Comparison of ENCODE assay signal across 15 cellular contexts in the genomic region with DNA sequence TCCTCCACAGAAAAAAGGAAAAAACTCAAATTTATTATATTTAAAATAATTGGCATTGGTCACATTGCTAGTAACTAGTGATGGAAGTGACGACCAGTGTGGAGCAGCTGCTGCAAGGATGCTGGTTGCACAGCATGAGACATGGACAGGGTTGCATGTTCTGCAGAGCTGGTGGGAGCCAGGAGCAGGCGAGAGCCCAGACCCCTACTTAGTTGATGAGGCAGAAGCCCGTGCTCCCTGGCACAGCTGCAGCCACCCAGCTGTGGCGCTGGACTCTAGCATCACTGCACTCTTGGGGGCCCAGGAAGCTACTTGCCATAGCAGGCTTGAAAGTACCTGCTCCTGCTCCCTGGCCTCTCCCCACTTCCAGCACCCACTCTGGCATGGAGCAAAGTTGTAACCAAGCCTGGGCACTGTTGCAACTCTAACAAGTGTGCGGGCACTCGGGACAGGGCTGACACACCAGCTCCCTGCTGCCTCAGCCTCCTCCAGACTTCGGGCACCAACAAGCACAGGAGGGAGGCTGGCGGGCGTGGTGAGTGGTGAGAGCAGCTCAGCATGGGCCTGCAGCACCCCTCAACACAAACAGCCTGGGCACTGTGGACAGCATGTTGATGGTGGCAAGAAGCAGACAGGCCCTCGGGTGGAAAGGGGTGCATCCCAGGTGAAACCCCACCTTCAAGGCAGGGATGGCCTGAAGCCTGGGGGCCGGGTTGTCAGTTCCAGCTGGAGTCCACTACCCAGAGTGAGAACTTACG.
A peak's percentile ranks its signal among the peaks of the same experiment; 100 is the strongest.
DNase-seq lines count a peak whose midpoint lies in the region; ATAC-seq, FAIRE-seq and TF ChIP-seq lines count a peak whose summit lies in the region.
"Had no signal": no experiment of that assay in that cellular context is flagged by ENCODE, and none has a peak within 500 bp of the region (broad histone marks: within the 10 kb centered on the region; RNA-seq: fewer than 3 reads in every experiment).

No MANE protein-coding gene starts in this region.

- no peaks in the 10 kb centered on the region for H3K9me3 ChIP-seq in heart left ventricle
- no peaks in the 10 kb centered on the region; a peak in 1 of 4 replicates for H3K9me3 ChIP-seq in H1 (ENCODE audit: insufficient read depth in 2 of 2, low read depth in 1 of 2, low read length in 1 of 2)
- no peaks in the 10 kb centered on the region for H3K9me3 ChIP-seq in neuronal stem cell (replicated peaks in 1 of 2; ENCODE audit: control insufficient read depth in 2 of 2, insufficient read depth in 1 of 2, low read depth in 1 of 2, low read length in 2 of 2)
- H3K9me3 ChIP-seq in CD8-positive, alpha-beta memory T cell (ENCODE audit: low read length), result no peaks in the 10 kb centered on the region
- H3K9me3 ChIP-seq: A549, HAP-1 had no signal

- H3K27me3 Mint-ChIP-seq in CD8-positive, alpha-beta memory T cell, result no peaks in the 10 kb centered on the region
- H3K27me3 Mint-ChIP-seq: CD4-positive, alpha-beta T cell had no signal

- peak; percentile 30 for DNase-seq in Right ventricle myocardium superior
- DNase-seq in heart left ventricle, result no peak
- DNase-seq in D341Med (ENCODE audit: low spot score), result peak; percentile 17
- no peak for DNase-seq in H1 (ENCODE audit: low read depth in 1 of 2, low spot score in 2 of 2)
- DNase-seq in neuronal stem cell (ENCODE audit: low spot score), result no peak
- no peak for DNase-seq in NCI-H1436 (lab: John Stamatoyannopoulos, UW)
- DNase-seq in CD8-positive, alpha-beta memory T cell, result no peak
- DNase-seq: AML-193; CD4-positive, alpha-beta T cell; DMS79 treated with DMSO at 0.1 percent for 48 hours; GF-D8 had no signal

- H2BK12ac ChIP-seq in H1 (ENCODE audit: low read depth, low read length), result peak overlapping the region; percentile 83; the same call in 1 of the 2 replicates
- peak overlapping the region; percentile 50 for H2BK12ac ChIP-seq in neuronal stem cell (ENCODE audit: low read length)

- intact Hi-C loops in Right ventricle myocardium superior (cut with DNase I), result no loop called here
- intact Hi-C loops in heart left ventricle (cut with DNase I), result no loop called here

- TF ChIP-seq POLR2A in heart left ventricle (IDR thresholded peaks at IDR 0.05) (no peak), H1 (IDR thresholded peaks at IDR 0.05; ENCODE audit: control extremely low read depth in 1 of 2, low read depth in 2 of 2, low read length in 2 of 2) (no peak)

- H3K79me1 ChIP-seq in H1 (ENCODE audit: low read depth, low read length) (no peaks in the 10 kb centered on the region), neuronal stem cell (ENCODE audit: low read depth, low read length) (no peaks in the 10 kb centered on the region)

- CTCF ChIA-PET in H1 (lab: Charles Lee; ENCODE audit: partially characterized antibody), result interaction anchor here (0.6 to 2.6 kb wide), 25 partner anchors 9 to 1370 kb away, joined by 3 to 14 read pairs (median 3); no protein-coding TSS in a partner anchor
- CTCF ChIA-PET in CD8-positive, alpha-beta memory T cell (lab: Charles Lee), result no interaction called here

- H2BK120ac ChIP-seq in H1 (replicated peaks; ENCODE audit: low read depth, low read length), result no peak overlapping the region
- H2BK120ac ChIP-seq in neuronal stem cell (ENCODE audit: low read depth, low read length), result peak overlapping the region; percentile 42

- no peaks in the 10 kb centered on the region for H4K20me1 ChIP-seq in H1 (replicated peaks in 1 of 2; ENCODE audit: control insufficient read depth in 1 of 2, insufficient read depth in 2 of 2, low read length in 2 of 2)

- no peak overlapping the region for H4K5ac ChIP-seq in H1 (ENCODE audit: insufficient read length, low read depth, low read length)

- no peaks in the 10 kb centered on the region for H3K4me1 ChIP-seq in heart left ventricle
- H3K4me1 ChIP-seq in H1 (replicated peaks in 1 of 4; ENCODE audit: control insufficient read depth in 3 of 4, insufficient read depth in 4 of 4, low read length in 3 of 4), result no peaks in the 10 kb centered on the region; a peak in 1 of 7 replicates
- peaks cover 2 to 3% of the 10 kb centered on the region in 2 donors for H3K4me1 ChIP-seq in neuronal stem cell (ENCODE audit: control insufficient read depth in 2 of 2, insufficient read depth in 1 of 2, low read depth in 1 of 2, low read length in 2 of 2)
- no peaks in the 10 kb centered on the region for H3K4me1 ChIP-seq in CD8-positive, alpha-beta memory T cell (ENCODE audit: insufficient read depth, low read length)
- H3K4me1 ChIP-seq: A549 had no signal

- no peak overlapping the region for H3K27ac Mint-ChIP-seq in CD8-positive, alpha-beta memory T cell
- H3K27ac Mint-ChIP-seq: CD4-positive, alpha-beta T cell had no signal

- H3K4me3 Mint-ChIP-seq in CD8-positive, alpha-beta memory T cell, result no peak overlapping the region
- H3K4me3 Mint-ChIP-seq: CD4-positive, alpha-beta T cell had no signal

- no peak for TF ChIP-seq CTCF in heart left ventricle (IDR thresholded peaks at IDR 0.05)
- no peak for TF ChIP-seq CTCF in H1 (IDR thresholded peaks at IDR 0.05; ENCODE audit: control extremely low read depth in 1 of 3, insufficient read depth in 1 of 3, low read depth in 1 of 3, low read length in 3 of 3)

- H2AK5ac ChIP-seq in H1 (ENCODE audit: low read depth, low read length), result no peak overlapping the region
- peak overlapping the region; percentile 60 for H2AK5ac ChIP-seq in neuronal stem cell (ENCODE audit: low read depth, low read length)

- POLR2A ChIA-PET in H1 (lab: Charles Lee; ENCODE audit: partially characterized antibody), result no interaction called here
- POLR2A ChIA-PET in CD8-positive, alpha-beta memory T cell (lab: Charles Lee), result no interaction called here

- H3K4ac ChIP-seq in H1 (replicated peaks; ENCODE audit: insufficient read length, low read depth, low read length), result no peak overlapping the region
- H3K4ac ChIP-seq in neuronal stem cell (ENCODE audit: low read length), result no peak overlapping the region

- no peak overlapping the region; the same call in 1 of the 2 replicates for H3K18ac ChIP-seq in H1 (ENCODE audit: extremely low read depth, low read length)
- H3K18ac ChIP-seq in neuronal stem cell (ENCODE audit: low read length), result peak overlapping the region; percentile 83

- TF ChIP-seq EP300 in H1 (IDR thresholded peaks at IDR 0.05; ENCODE audit: borderline replicate concordance in 1 of 2, low read depth in 2 of 2, low read length in 2 of 2), result no peak

- H3K9ac ChIP-seq in H1 (replicated peaks in 1 of 4; ENCODE audit: extremely low read depth in 1 of 4, low read depth in 3 of 4, low read length in 3 of 4) (no peak overlapping the region), neuronal stem cell (ENCODE audit: low read depth, low read length, poor library complexity) (no peak overlapping the region)

- TF ChIP-seq RAD21 in H1 (IDR thresholded peaks at IDR 0.05 in 1 of 2, conservative IDR thresholded peaks at IDR 0.05 in 1 of 2; ENCODE audit: low read depth in 2 of 2, low read length in 2 of 2), result no peak

- H4K8ac ChIP-seq in H1 (ENCODE audit: extremely low read depth, insufficient read depth, low read length) (peak overlapping the region; percentile 69), neuronal stem cell (ENCODE audit: low read depth, low read length) (no peak overlapping the region)

- no peaks in the 10 kb centered on the region for H3K36me3 Mint-ChIP-seq in CD8-positive, alpha-beta memory T cell

- no peak overlapping the region for H3K56ac ChIP-seq in H1 (replicated peaks; ENCODE audit: insufficient read length, low read depth, low read length)

- 83 to 90% (median 87%) methylated on average over 6 to 12 of the region's 12 CpGs for WGBS in heart left ventricle, 4 donors
- 86% methylated on average over 12 of the region's 12 CpGs; no CpG with 5 or more reads in 1 of the 2 experiments for WGBS in H1 (ENCODE audit: extremely low coverage in 1 of 2, insufficient coverage in 1 of 2, insufficient read length in 1 of 2, insufficient replicate concordance in 2 of 2, low coverage in 1 of 2, low lambda C conversion rate in 2 of 2, missing lambda C conversion rate in 1 of 2), 2 experiments
- WGBS in neuronal stem cell (ENCODE audit: extremely low coverage in 2 of 2, insufficient read length in 2 of 2, insufficient replicate concordance in 1 of 2), 2 donors, result no CpG with 5 or more reads among the region's 12 CpGs

- H3K27me3 ChIP-seq in heart left ventricle (no peaks in the 10 kb centered on the region), H1 (replicated peaks in 1 of 4; ENCODE audit: control insufficient read depth in 3 of 4, extremely low read depth in 1 of 4, insufficient read depth in 3 of 4, low read length in 3 of 4) (no peaks in the 10 kb centered on the region), neuronal stem cell (ENCODE audit: control insufficient read depth in 3 of 3, insufficient read depth in 3 of 3, low read depth in 1 of 3, low read length in 3 of 3) (no peaks in the 10 kb centered on the region)
- no peaks in the 10 kb centered on the region for H3K27me3 ChIP-seq in CD8-positive, alpha-beta memory T cell (ENCODE audit: insufficient read depth, low read length, poor library complexity, severe bottlenecking)

- no peak overlapping the region for H2BK20ac ChIP-seq in H1 (ENCODE audit: low read length)

- FAIRE-seq in H1 (lab: Jason Lieb, UNC), result no peak
- FAIRE-seq: A549 had no signal

- H3K36me3 ChIP-seq in heart left ventricle (no peaks in the 10 kb centered on the region), H1 (ENCODE audit: control insufficient read depth in 2 of 4, insufficient read depth in 4 of 4, low read length in 3 of 4) (no peaks in the 10 kb centered on the region), neuronal stem cell (replicated peaks in 1 of 2; ENCODE audit: control insufficient read depth in 2 of 2, insufficient read depth in 2 of 2, low read length in 2 of 2) (no peaks in the 10 kb centered on the region)
- H3K36me3 ChIP-seq in CD8-positive, alpha-beta memory T cell (ENCODE audit: insufficient read depth, low read length), result no peaks in the 10 kb centered on the region
- H3K36me3 ChIP-seq: HAP-1 had no signal

- no peak overlapping the region for H3K14ac ChIP-seq in H1 (ENCODE audit: insufficient read length)
- H3K14ac ChIP-seq in neuronal stem cell (ENCODE audit: low read length), result no peak overlapping the region

- no peak overlapping the region for H3K4me2 ChIP-seq in H1 (ENCODE audit: insufficient read depth in 1 of 2, low read depth in 2 of 2, low read length in 2 of 2)
- H3K4me2 ChIP-seq in neuronal stem cell (ENCODE audit: insufficient read depth, low read length, poor library complexity, severe bottlenecking), result no peak overlapping the region
- H3K4me2 ChIP-seq: A549 had no signal

- H2BK15ac ChIP-seq in H1 (ENCODE audit: low read length) (no peak overlapping the region), neuronal stem cell (ENCODE audit: low read length) (peak overlapping the region; percentile 64)

- H3K27ac ChIP-seq in heart left ventricle (no peak overlapping the region), H1 (ENCODE audit: low read depth, low read length) (no peak overlapping the region), neuronal stem cell (replicated peaks; ENCODE audit: low read length) (no peak overlapping the region)
- no peak overlapping the region for H3K27ac ChIP-seq in CD8-positive, alpha-beta memory T cell (ENCODE audit: low read depth, low read length)
- H3K27ac ChIP-seq: A549, C4-2B had no signal

- H2AFZ ChIP-seq in H1 (ENCODE audit: low read length), result peak overlapping the region; percentile 86; the same call in 1 of the 2 replicates
- no peak overlapping the region for H2AFZ ChIP-seq in neuronal stem cell (ENCODE audit: low read length)

- no peak overlapping the region for H2BK5ac ChIP-seq in H1 (ENCODE audit: low read depth, low read length)
- no peak overlapping the region for H2BK5ac ChIP-seq in neuronal stem cell (ENCODE audit: low read length)

- H3K23ac ChIP-seq in H1 (ENCODE audit: insufficient read length), result no peak overlapping the region
- H3K23ac ChIP-seq in neuronal stem cell (ENCODE audit: low read depth, low read length, poor library complexity), result peak overlapping the region; percentile 51

- peaks cover 0 to 17% (median 7%) of the 10 kb centered on the region in 5 donors for H3K9me3 Mint-ChIP-seq in CD8-positive, alpha-beta memory T cell

- H3K4me3 ChIP-seq in heart left ventricle (no peak overlapping the region), H1 (ENCODE audit: extremely low read depth in 1 of 4, insufficient read depth in 2 of 4, low read depth in 3 of 4, low read length in 4 of 4) (no peak overlapping the region), neuronal stem cell (ENCODE audit: low read length in 2 of 2) (no peak overlapping the region)
- H3K4me3 ChIP-seq in CD8-positive, alpha-beta memory T cell (ENCODE audit: low read length), result no peak overlapping the region
- H3K4me3 ChIP-seq: A549, HAP-1 had no signal

- H3K23me2 ChIP-seq in H1 (ENCODE audit: low read depth, low read length), result no peaks in the 10 kb centered on the region

- ATAC-seq in Right ventricle myocardium superior (ENCODE audit: poor library complexity) (no peak), heart left ventricle (no peak), GM21529 (IDR thresholded peaks at IDR 0.05; ENCODE audit: unreplicated experiment) (no peak)

- H4K91ac ChIP-seq in H1 (replicated peaks; ENCODE audit: insufficient read length, low read length), result peak overlapping the region; percentile 17
- peak overlapping the region; percentile 98 for H4K91ac ChIP-seq in neuronal stem cell (ENCODE audit: low read depth, low read length, poor library complexity)

- H3K4me1 Mint-ChIP-seq in CD8-positive, alpha-beta memory T cell, result no peaks in the 10 kb centered on the region

- no peaks in the 10 kb centered on the region for H3K79me2 ChIP-seq in H1 (ENCODE audit: control insufficient read depth in 1 of 2, insufficient read depth in 2 of 2, low read length in 2 of 2)

Comparison
In these comparisons a context has a peak if more than half of its experiments do, and no peak if none do; other contexts are left out.
1. DNase-seq: peak in Right ventricle myocardium superior (single experiment) and D341Med (single experiment); none in heart left ventricle (0 of 5), H1 (0 of 2), neuronal stem cell (single experiment), NCI-H1436 (single experiment) and CD8-positive, alpha-beta memory T cell (0 of 5).